In genomic region chr6:137763436-137763835, GRCh38 we compare ENCODE assay signal across 19 cellular contexts.
DNase-seq lines count a peak whose midpoint lies in the region; ATAC-seq and TF ChIP-seq lines count a peak whose summit lies in the region.
"Had no signal": no experiment of that assay in that cellular context is flagged by ENCODE, and none has a peak within 500 bp of the region (broad histone marks: within the 10 kb centered on the region; RNA-seq: fewer than 3 reads in every experiment).

No MANE protein-coding gene starts in this region.

- intact Hi-C loops in mammary epithelial cell (cut with micrococcal nuclease): no loop called here
- intact Hi-C loops in MCF 10A (cut with micrococcal nuclease): no loop called here

- H3K9me3 Mint-ChIP-seq in MCF 10A (ENCODE audit: unreplicated experiment): no peaks in the 10 kb centered on the region

- 100% methylated on average over 1 of the region's 1 CpG for WGBS in mammary epithelial cell (ENCODE audit: low coverage, missing lambda C conversion rate)

- H3K36me3 ChIP-seq in mammary epithelial cell (ENCODE audit: insufficient read depth, low read length): no peaks in the 10 kb centered on the region
- H3K36me3 ChIP-seq: BE2C, MG63 had no signal

- BruUV-seq in mammary epithelial cell (replicated peaks; lab: Mats Ljungman, UMichigan): no TSS peak
- no TSS peak for BruUV-seq in MCF 10A (replicated peaks; lab: Mats Ljungman, UMichigan)

- H2AFZ ChIP-seq in mammary epithelial cell (ENCODE audit: low read depth, low read length): peak overlapping the region; percentile 12

- in situ Hi-C loops in mammary epithelial cell (cut with MboI; ENCODE audit: low sequenced_read_pairs in 2 of 2): no loop called here
- in situ Hi-C loops in SK-MEL-5 (cut with HindIII; ENCODE audit: low pct_unique_long_range_greater_than_20kb, low sequenced_read_pairs): no loop called here

- ATAC-seq in GM19452 (IDR thresholded peaks at IDR 0.05; ENCODE audit: unreplicated experiment) (no peak), GM21528 (IDR thresholded peaks at IDR 0.05; ENCODE audit: low FRiP score, unreplicated experiment) (no peak)

- no peaks in the 10 kb centered on the region for H3K27me3 Mint-ChIP-seq in MCF 10A (ENCODE audit: insufficient read depth, unreplicated experiment)
- H3K27me3 Mint-ChIP-seq: CD4-positive, CD25-positive, alpha-beta regulatory T cell had no signal

- dilution Hi-C loops in mammary epithelial cell (cut with HindIII; ENCODE audit: low sequenced_read_pairs): no loop called here

- no peaks in the 10 kb centered on the region for H3K36me3 Mint-ChIP-seq in MCF 10A (ENCODE audit: insufficient read depth, unreplicated experiment)
- H3K36me3 Mint-ChIP-seq: CD4-positive, CD25-positive, alpha-beta regulatory T cell had no signal

- peak overlapping the region; percentile 4 for H3K27ac ChIP-seq in mammary epithelial cell (ENCODE audit: insufficient read depth, low read depth, low read length)
- H3K27ac ChIP-seq: 22Rv1 had no signal

- TF ChIP-seq CTCF in mammary epithelial cell (conservative IDR thresholded peaks at IDR 0.05 in 1 of 2, IDR thresholded peaks at IDR 0.05 in 1 of 2; ENCODE audit: extremely low read depth in 1 of 2, insufficient read depth in 1 of 2, low read depth in 1 of 2, low read length in 2 of 2) (no peak), MCF 10A (IDR thresholded peaks at IDR 0.05; ENCODE audit: unreplicated experiment) (no peak), epithelial cell of esophagus (IDR thresholded peaks at IDR 0.05; ENCODE audit: insufficient read depth, low read depth, low read length, missing control alignments) (no peak)

- DNase-seq in mammary epithelial cell (peak; percentile 37), MCF 10A (ENCODE audit: unreplicated experiment) (no peak), SK-MEL-5 (ENCODE audit: low read depth, low spot score) (peak; percentile 42), epithelial cell of esophagus (ENCODE audit: low read depth) (peak; percentile 28), kidney tubule cell (ENCODE audit: low spot score) (peak; percentile 22), activated gamma-delta T cell (lab: John Stamatoyannopoulos, UW) (no peak)
- DNase-seq: ACHN; BE2C; CD4-positive, CD25-positive, alpha-beta regulatory T cell; KBM-7; MG63; NCI-H2029; NCI-H446; NK-92 treated with Interleukin-12 subunit alpha and Interleukin-12 subunit beta, amount 100 ng/mL, for 24 hours; RPMI8226; SHP77 had no signal

- H3K4me3 ChIP-seq in mammary epithelial cell (replicated peaks in 1 of 3; ENCODE audit: insufficient read depth in 1 of 3, low read depth in 2 of 3, low read length in 3 of 3) (no peak overlapping the region), epithelial cell of esophagus (ENCODE audit: low read length) (no peak overlapping the region)
- H3K4me3 ChIP-seq: MG63 had no signal

- no peaks in the 10 kb centered on the region for H4K20me1 ChIP-seq in mammary epithelial cell (ENCODE audit: insufficient read depth, low read length)

- H3K4me2 ChIP-seq in mammary epithelial cell (ENCODE audit: insufficient read depth, low read depth, low read length): no peak overlapping the region

- CTCF ChIA-PET in mammary epithelial cell (lab: Charles Lee; ENCODE audit: low non-redundant PET) (no interaction called here), MCF 10A (lab: Yijun Ruan, JAX) (interaction anchor here (1.0 to 1.2 kb wide), 2 partner anchors 12 to 14 kb away, joined by 3 read pairs; no protein-coding TSS in a partner anchor)

- H3K27ac Mint-ChIP-seq in MCF 10A (ENCODE audit: low read depth, unreplicated experiment): no peak overlapping the region
- H3K27ac Mint-ChIP-seq: CD4-positive, CD25-positive, alpha-beta regulatory T cell had no signal

- POLR2A ChIA-PET in MCF 10A (lab: Yijun Ruan, JAX): interaction anchor here (1.5 kb wide), 1 partner anchor 34 kb away, joined by 5 read pairs; no protein-coding TSS in a partner anchor

- no peaks in the 10 kb centered on the region for H3K79me2 ChIP-seq in mammary epithelial cell (ENCODE audit: insufficient read depth, low read length)

- H3K9ac ChIP-seq in mammary epithelial cell (ENCODE audit: insufficient read depth, low read length): no peak overlapping the region

- H3K4me1 Mint-ChIP-seq in MCF 10A (ENCODE audit: insufficient read depth, unreplicated experiment): peaks cover 22% of the 10 kb centered on the region

- no peaks in the 10 kb centered on the region for H3K27me3 ChIP-seq in mammary epithelial cell (ENCODE audit: insufficient read depth, low read length)
- H3K27me3 ChIP-seq: BE2C, MG63 had no signal

- H3K9me3 ChIP-seq in mammary epithelial cell (replicated peaks; ENCODE audit: insufficient read depth, low read length): no peaks in the 10 kb centered on the region
- H3K9me3 ChIP-seq: BE2C, MG63 had no signal

- peaks cover 31% of the 10 kb centered on the region for H3K4me1 ChIP-seq in mammary epithelial cell (ENCODE audit: insufficient read depth, low read length)
- H3K4me1 ChIP-seq: BE2C had no signal

- H3K4me3 Mint-ChIP-seq in MCF 10A (ENCODE audit: unreplicated experiment): no peak overlapping the region
- H3K4me3 Mint-ChIP-seq: CD4-positive, CD25-positive, alpha-beta regulatory T cell had no signal

Comparison
In these comparisons a context has a peak if more than half of its experiments do, and no peak if none do; other contexts are left out.
1. DNase-seq: peak in mammary epithelial cell (single experiment), SK-MEL-5 (single experiment), epithelial cell of esophagus (single experiment) and kidney tubule cell (single experiment); none in MCF 10A (single experiment) and activated gamma-delta T cell (single experiment).